11 cellular contexts compared by ENCODE assay signal in genomic region chr4:8736083-8736825, GRCh38.
"Had no signal": no experiment of that assay in that cellular context is flagged by ENCODE, and none has a peak within 500 bp of the region (broad histone marks: within the 10 kb centered on the region; RNA-seq: fewer than 3 reads in every experiment).

No MANE protein-coding gene starts in this region.

- H3K9me3 Mint-ChIP-seq: dendritic cell treated with granulocyte-macrophage colony-stimulating factor and Interleukin-4, amounts not matched to agents 40 ng/mL and 50 ng/mL, for 4 days had no signal

- H3K9me3 ChIP-seq: prostate gland had no signal

- H3K27ac ChIP-seq: prostate gland had no signal

- H3K4me3 Mint-ChIP-seq: activated naive CD8-positive, alpha-beta T cell; activated T-cell treated with anti-CD3 and anti-CD28 coated beads, Interleukin-2, amount 50 U/mL, for 4 hours; brain; dendritic cell treated with granulocyte-macrophage colony-stimulating factor and Interleukin-4, amounts not matched to agents 40 ng/mL and 50 ng/mL, for 4 days; mesothelial cell of epicardium; type B pancreatic cell had no signal

- H3K27ac Mint-ChIP-seq: activated naive CD8-positive, alpha-beta T cell; brain; dendritic cell treated with granulocyte-macrophage colony-stimulating factor and Interleukin-4, amounts not matched to agents 40 ng/mL and 50 ng/mL, for 4 days; mesothelial cell of epicardium; type B pancreatic cell had no signal

- H3K27me3 Mint-ChIP-seq: activated naive CD8-positive, alpha-beta T cell; dendritic cell treated with granulocyte-macrophage colony-stimulating factor and Interleukin-4, amounts not matched to agents 40 ng/mL and 50 ng/mL, for 4 days had no signal

- DNase-seq: activated T-cell treated with anti-CD3 and anti-CD28 coated beads, Interleukin-2, amount 50 U/mL, for 4 hours; amygdala; cerebellar nuclear complex; stimulated activated CD4-positive, alpha-beta T cell treated with anti-CD3 and anti-CD28 coated beads, Interleukin-2, amount 100 ng/mL, for 24 hours; stimulated activated naive CD4-positive, alpha-beta T cell had no signal

- H3K4me1 ChIP-seq: prostate gland had no signal

- H3K36me3 Mint-ChIP-seq: activated naive CD8-positive, alpha-beta T cell; brain; mesothelial cell of epicardium; type B pancreatic cell had no signal

- H3K36me3 ChIP-seq: prostate gland had no signal

- H3K4me3 ChIP-seq: prostate gland had no signal
